16 cellular contexts compared by ENCODE assay signal in genomic region chr5:157514974-157515373, GRCh38. TPM values are rescaled to one million over a fixed set of nuclear protein-coding genes. Genes with fewer than 3 reads are reported as not detected.
"Had no signal": no experiment of that assay in that cellular context is flagged by ENCODE, and none has a peak within 500 bp of the region (broad histone marks: within the 10 kb centered on the region; RNA-seq: fewer than 3 reads in every experiment).

No MANE protein-coding gene starts in this region.

- DNase-seq: activated CD4-positive, alpha-beta T cell treated with anti-CD3 and anti-CD28 coated beads for 36 hours; activated naive CD4-positive, alpha-beta T cell treated with anti-CD3 and anti-CD28 coated beads, Interleukin-2, amount 50 U/mL, for 16 hours; adrenal gland; caudate nucleus; effector memory CD4-positive, alpha-beta T cell; hippocampal formation; kidney glomerular epithelial cell; naive thymus-derived CD8-positive, alpha-beta T cell; occipital lobe; psoas muscle; RPMI8226; SJCRH30; stimulated activated CD4-positive, alpha-beta T cell treated with anti-CD3 and anti-CD28 coated beads, Interleukin-4, amount 100 ng/mL, for 4 hours had no signal

- H3K36me3 ChIP-seq: adrenal gland had no signal

- H3K4me3 ChIP-seq: adrenal gland, psoas muscle, SJCRH30, tibial nerve had no signal

- H3K27me3 ChIP-seq: adrenal gland, SJCRH30, tibial nerve had no signal

- ATAC-seq: activated CD4-positive, alpha-beta T cell treated with anti-CD3 and anti-CD28 coated beads for 36 hours; naive thymus-derived CD8-positive, alpha-beta T cell had no signal

- H3K27ac ChIP-seq: psoas muscle, VCaP had no signal

- H3K27ac Mint-ChIP-seq: activated CD4-positive, alpha-beta T cell treated with anti-CD3 and anti-CD28 coated beads for 36 hours had no signal

- H3K4me3 Mint-ChIP-seq: activated CD4-positive, alpha-beta T cell treated with anti-CD3 and anti-CD28 coated beads for 36 hours; naive thymus-derived CD8-positive, alpha-beta T cell had no signal

- H3K36me3 Mint-ChIP-seq: naive thymus-derived CD8-positive, alpha-beta T cell had no signal

- H3K27me3 Mint-ChIP-seq: activated CD4-positive, alpha-beta T cell treated with anti-CD3 and anti-CD28 coated beads for 36 hours; naive thymus-derived CD8-positive, alpha-beta T cell had no signal

- H3K9me3 Mint-ChIP-seq: naive thymus-derived CD8-positive, alpha-beta T cell had no signal

- H3K9me3 ChIP-seq: adrenal gland, psoas muscle, SJCRH30, tibial nerve had no signal

RNA-seq across cellular contexts. Expression of gene NIPAL4, which starts 55.0 kb away (rescaled TPM):
- total RNA-seq: liver, occipital lobe, SJCRH30 had no signal
- polyA plus RNA-seq: liver; naive thymus-derived CD8-positive, alpha-beta T cell had no signal
